ENCODE assay signal across 16 cellular contexts in the genomic region with DNA sequence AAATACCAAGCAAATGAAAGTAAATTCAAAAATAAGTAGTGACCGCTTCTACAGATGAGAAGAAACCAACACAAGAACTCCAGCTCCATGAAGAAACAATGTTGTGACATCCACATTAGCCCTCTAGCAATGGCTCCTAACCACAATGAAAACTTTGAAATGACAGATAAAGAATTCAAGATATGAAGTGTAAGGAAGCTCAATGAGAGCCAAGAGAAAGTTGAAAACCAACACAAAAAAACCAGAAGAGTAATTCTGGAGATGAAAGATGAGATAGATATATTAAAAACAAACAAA.
A peak's percentile ranks its signal among the peaks of the same experiment; 100 is the strongest.
DNase-seq lines count a peak whose midpoint lies in the region; ATAC-seq and TF ChIP-seq lines count a peak whose summit lies in the region.
"Had no signal": no experiment of that assay in that cellular context is flagged by ENCODE, and none has a peak within 500 bp of the region (broad histone marks: within the 10 kb centered on the region; RNA-seq: fewer than 3 reads in every experiment).

No MANE protein-coding gene starts in this region.

- no peak overlapping the region for H2AK5ac ChIP-seq in mesenchymal stem cell (ENCODE audit: low read length, severe bottlenecking)

- peak; percentile 3 for DNase-seq in ELR (ENCODE audit: low read depth)
- DNase-seq in M059J (ENCODE audit: low read depth): peak; percentile 24
- DNase-seq in SKM-1 treated with dmso at 0.1 percent for 144 hours (lab: John Stamatoyannopoulos, UW; ENCODE audit: unreplicated experiment): peak; percentile 7
- peak; percentile 25 for DNase-seq in mesenchymal stem cell
- no peak for DNase-seq in spleen
- DNase-seq: DMS79, left ventricle myocardium inferior, NCI-H1417 treated with DMSO at 0.1 percent for 48 hours, NCI-H748 treated with DMSO at 0.1 percent for 48 hours, uterus had no signal

- peaks cover 10% of the 10 kb centered on the region for H3K4me1 ChIP-seq in mesenchymal stem cell (ENCODE audit: control insufficient read depth, insufficient read depth, low read depth, low read length)
- peaks cover 0 to 30% (median 13%) of the 10 kb centered on the region in 6 donors for H3K4me1 ChIP-seq in spleen
- H3K4me1 ChIP-seq: prostate gland, uterus had no signal

- TF ChIP-seq CTCF in spleen (IDR thresholded peaks at IDR 0.05 in 8 of 11, conservative IDR thresholded peaks at IDR 0.05 in 3 of 11): no peak

- no peak overlapping the region for H2BK15ac ChIP-seq in mesenchymal stem cell (ENCODE audit: low read depth, poor library complexity, severe bottlenecking)

- no peak overlapping the region for H3K18ac ChIP-seq in mesenchymal stem cell (ENCODE audit: low read depth in 1 of 2, low read length in 2 of 2)

- H4K8ac ChIP-seq in mesenchymal stem cell (ENCODE audit: low read length): no peak overlapping the region

- ATAC-seq in GM21825 (IDR thresholded peaks at IDR 0.05; ENCODE audit: unreplicated experiment) (no peak), GM19035 (IDR thresholded peaks at IDR 0.05; ENCODE audit: unreplicated experiment) (no peak)

- H3K4me3 ChIP-seq in mesenchymal stem cell (ENCODE audit: insufficient read depth in 1 of 2, low read depth in 1 of 2, low read length in 2 of 2) (no peak overlapping the region), spleen (no peak overlapping the region)
- H3K4me3 ChIP-seq: GM12878, GM23248, left ventricle myocardium inferior, prostate gland, uterus had no signal

- no peak overlapping the region for H3K4ac ChIP-seq in mesenchymal stem cell (ENCODE audit: low read depth in 1 of 2, low read length in 2 of 2)

- WGBS in mesenchymal stem cell: no CpG with 5 or more reads among the region's 1 CpG
- WGBS in spleen, 5 donors: 59 to 90% (median 89%) methylated on average over 1 of the region's 1 CpG

- H2BK12ac ChIP-seq in mesenchymal stem cell (ENCODE audit: low read length in 2 of 2): no peak overlapping the region

- H3K36me3 ChIP-seq in mesenchymal stem cell (ENCODE audit: control insufficient read depth in 1 of 2, insufficient read depth in 2 of 2, low read depth in 1 of 2, low read length in 2 of 2) (peaks cover 0 to 7% of the 10 kb centered on the region in 2 experiments), spleen (peaks cover 0 to 8% (median 0%) of the 10 kb centered on the region in 6 donors)
- H3K36me3 ChIP-seq: left ventricle myocardium inferior, prostate gland, uterus, WERI-Rb-1 had no signal

- intact Hi-C loops in spleen (cut with DNase I; ENCODE audit: low total_unique reads): no loop called here

- no peak overlapping the region for H3K23ac ChIP-seq in mesenchymal stem cell (ENCODE audit: low read length in 2 of 2)

- no peaks in the 10 kb centered on the region for H3K9me3 ChIP-seq in mesenchymal stem cell (ENCODE audit: control insufficient read depth, low read length)
- peaks cover 0 to 9% (median 5%) of the 10 kb centered on the region in 8 donors for H3K9me3 ChIP-seq in spleen
- H3K9me3 ChIP-seq: prostate gland, uterus had no signal

- no peak overlapping the region for H4K91ac ChIP-seq in mesenchymal stem cell (ENCODE audit: low read length)

- no peak overlapping the region for H3K4me2 ChIP-seq in mesenchymal stem cell (ENCODE audit: low read length, poor library complexity, severe bottlenecking)

- H3K9ac ChIP-seq in mesenchymal stem cell (ENCODE audit: low read length): no peak overlapping the region
- H3K9ac ChIP-seq: GM23248 had no signal

- H2AFZ ChIP-seq in mesenchymal stem cell (ENCODE audit: low read depth, low read length): no peak overlapping the region
- H2AFZ ChIP-seq: GM23248 had no signal

- no peak for TF ChIP-seq POLR2A in spleen (IDR thresholded peaks at IDR 0.05)

- H3K27ac ChIP-seq in mesenchymal stem cell (ENCODE audit: low read length, poor library complexity, severe bottlenecking): no peak overlapping the region
- H3K27ac ChIP-seq in spleen: no peak overlapping the region
- H3K27ac ChIP-seq: GM23248, prostate gland, uterus, WERI-Rb-1 had no signal

- H3K14ac ChIP-seq in mesenchymal stem cell (ENCODE audit: low read length in 2 of 2): no peak overlapping the region

- no peak overlapping the region for H2BK5ac ChIP-seq in mesenchymal stem cell (ENCODE audit: low read depth, low read length, poor library complexity, severe bottlenecking)

- H3K27me3 ChIP-seq in mesenchymal stem cell (ENCODE audit: control insufficient read depth in 1 of 2, insufficient read depth in 1 of 2, low read length in 2 of 2): no peaks in the 10 kb centered on the region
- H3K27me3 ChIP-seq in spleen (replicated peaks in 1 of 7): peaks cover 0 to 5% (median 0%) of the 10 kb centered on the region in 7 donors
- H3K27me3 ChIP-seq: uterus had no signal

- H3K79me1 ChIP-seq in mesenchymal stem cell (replicated peaks; ENCODE audit: low read length, poor library complexity, severe bottlenecking): peaks cover 42% of the 10 kb centered on the region

- no peak overlapping the region for H2BK120ac ChIP-seq in mesenchymal stem cell (ENCODE audit: low read depth, low read length)
